9 cellular contexts compared by ENCODE assay signal in the genomic region with DNA sequence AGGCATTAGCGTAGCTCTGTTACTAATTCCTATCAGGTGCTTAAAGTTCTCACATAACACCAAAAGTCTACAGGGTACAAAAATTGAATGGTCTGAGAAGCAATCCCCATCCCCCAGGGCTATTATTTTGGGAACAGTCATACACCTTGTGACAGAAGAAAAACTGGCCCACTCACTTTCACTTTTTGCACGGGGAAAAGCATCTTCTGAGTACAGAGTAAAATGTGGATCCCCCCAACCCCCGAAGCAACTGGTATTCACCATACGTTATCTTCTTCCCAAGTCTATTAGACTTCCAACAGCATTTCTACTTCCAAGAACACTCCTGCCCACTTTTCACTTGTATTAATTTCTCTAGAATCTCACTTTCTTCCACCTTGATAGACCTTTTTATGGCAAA. TPM values are rescaled to one million over a fixed set of nuclear protein-coding genes. Genes with fewer than 3 reads are reported as not detected.
DNase-seq lines count a peak whose midpoint lies in the region; ATAC-seq and TF ChIP-seq lines count a peak whose summit lies in the region.
"Had no signal": no experiment of that assay in that cellular context is flagged by ENCODE, and none has a peak within 500 bp of the region (broad histone marks: within the 10 kb centered on the region; RNA-seq: fewer than 3 reads in every experiment).

No MANE protein-coding gene starts in this region.

- no peak overlapping the region for H2AK5ac ChIP-seq in neuronal stem cell (ENCODE audit: low read depth, low read length)

- no peak overlapping the region for H2AFZ ChIP-seq in neuronal stem cell (ENCODE audit: low read length)

- no peak overlapping the region for H2BK5ac ChIP-seq in neuronal stem cell (ENCODE audit: low read length)

- no peaks in the 10 kb centered on the region for H3K9me3 ChIP-seq in CD8-positive, alpha-beta memory T cell (ENCODE audit: low read length)
- no peaks in the 10 kb centered on the region for H3K9me3 ChIP-seq in neuronal stem cell (replicated peaks in 1 of 2; ENCODE audit: control insufficient read depth in 2 of 2, insufficient read depth in 1 of 2, low read depth in 1 of 2, low read length in 2 of 2)
- no peaks in the 10 kb centered on the region for H3K9me3 ChIP-seq in lower lobe of right lung

- H3K4me1 ChIP-seq in CD8-positive, alpha-beta memory T cell (ENCODE audit: insufficient read depth, low read length) = peaks cover 13% of the 10 kb centered on the region
- H3K4me1 ChIP-seq in neuronal stem cell (ENCODE audit: control insufficient read depth in 2 of 2, insufficient read depth in 1 of 2, low read depth in 1 of 2, low read length in 2 of 2) (no peaks in the 10 kb centered on the region), lower lobe of right lung (peaks cover 29% of the 10 kb centered on the region)

- peak overlapping the region; percentile 35 to 85 (median 70) for H3K4me3 Mint-ChIP-seq in CD8-positive, alpha-beta memory T cell
- H3K4me3 Mint-ChIP-seq in activated naive CD8-positive, alpha-beta T cell treated with anti-CD3 and anti-CD28 coated beads, Interleukin-2, amount 50 U/mL, for 24 hours = peak overlapping the region; percentile 76
- H3K4me3 Mint-ChIP-seq in natural killer cell treated with Interleukin-12 subunit alpha and Interleukin-12 subunit beta and Interleukin-15 and Interleukin-18, amount 100 ng/mL, for 72 hours = peak overlapping the region; percentile 74

- peak overlapping the region; percentile 0 for H3K27ac ChIP-seq in CD8-positive, alpha-beta memory T cell (ENCODE audit: low read depth, low read length)
- H3K27ac ChIP-seq in neuronal stem cell (replicated peaks; ENCODE audit: low read length) (no peak overlapping the region), lower lobe of right lung (no peak overlapping the region)

- no peak overlapping the region for H2BK120ac ChIP-seq in neuronal stem cell (ENCODE audit: low read depth, low read length)

- no peak overlapping the region for H3K18ac ChIP-seq in neuronal stem cell (ENCODE audit: low read length)

- TF ChIP-seq CTCF in lower lobe of right lung (IDR thresholded peaks at IDR 0.05) = no peak

- H3K27me3 ChIP-seq in CD8-positive, alpha-beta memory T cell (ENCODE audit: insufficient read depth, low read length, poor library complexity, severe bottlenecking) = no peaks in the 10 kb centered on the region
- H3K27me3 ChIP-seq in neuronal stem cell (ENCODE audit: control insufficient read depth in 3 of 3, insufficient read depth in 3 of 3, low read depth in 1 of 3, low read length in 3 of 3) (no peaks in the 10 kb centered on the region), lower lobe of right lung (ENCODE audit: low read depth) (no peaks in the 10 kb centered on the region)

- no CpG with 5 or more reads among the region's 4 CpGs for WGBS in neuronal stem cell (ENCODE audit: extremely low coverage in 2 of 2, insufficient read length in 2 of 2, insufficient replicate concordance in 1 of 2), 2 donors

- peaks cover 44 to 52% (median 49%) of the 10 kb centered on the region in 3 donors for H3K4me1 Mint-ChIP-seq in CD8-positive, alpha-beta memory T cell
- peaks cover 81% of the 10 kb centered on the region for H3K4me1 Mint-ChIP-seq in activated naive CD8-positive, alpha-beta T cell treated with anti-CD3 and anti-CD28 coated beads, Interleukin-2, amount 50 U/mL, for 24 hours
- peaks cover 41 to 44% of the 10 kb centered on the region in 2 donors for H3K4me1 Mint-ChIP-seq in natural killer cell treated with Interleukin-12 subunit alpha and Interleukin-12 subunit beta and Interleukin-15 and Interleukin-18, amount 100 ng/mL, for 72 hours (ENCODE audit: low read depth in 2 of 2)

- H3K4me3 ChIP-seq in CD8-positive, alpha-beta memory T cell (ENCODE audit: low read length) = no peak overlapping the region
- H3K4me3 ChIP-seq in neuronal stem cell (ENCODE audit: low read length in 2 of 2) (no peak overlapping the region), lower lobe of right lung (no peak overlapping the region)

- peaks cover 19% of the 10 kb centered on the region for H3K36me3 ChIP-seq in CD8-positive, alpha-beta memory T cell (ENCODE audit: insufficient read depth, low read length)
- H3K36me3 ChIP-seq in neuronal stem cell (replicated peaks in 1 of 2; ENCODE audit: control insufficient read depth in 2 of 2, insufficient read depth in 2 of 2, low read length in 2 of 2) (peaks cover 12 to 22% of the 10 kb centered on the region in 2 donors), lower lobe of right lung (peaks cover 35% of the 10 kb centered on the region)

- no peak overlapping the region for H3K9ac ChIP-seq in neuronal stem cell (ENCODE audit: low read depth, low read length, poor library complexity)

- peaks cover 8% of the 10 kb centered on the region for H3K79me1 ChIP-seq in neuronal stem cell (ENCODE audit: low read depth, low read length)

- H3K4ac ChIP-seq in neuronal stem cell (ENCODE audit: low read length) = no peak overlapping the region

- no peak overlapping the region for H4K91ac ChIP-seq in neuronal stem cell (ENCODE audit: low read depth, low read length, poor library complexity)

- ATAC-seq in HG02884 (IDR thresholded peaks at IDR 0.05; ENCODE audit: unreplicated experiment) (peak; percentile 14), lower lobe of right lung (no peak)
- ATAC-seq in activated naive CD8-positive, alpha-beta T cell treated with anti-CD3 and anti-CD28 coated beads, Interleukin-2, amount 50 U/mL, for 24 hours = no peak
- ATAC-seq in natural killer cell treated with Interleukin-12 subunit alpha and Interleukin-12 subunit beta and Interleukin-15 and Interleukin-18, amount 100 ng/mL, for 72 hours = no peak

- H4K8ac ChIP-seq in neuronal stem cell (ENCODE audit: low read depth, low read length) = no peak overlapping the region

- H2BK15ac ChIP-seq in neuronal stem cell (ENCODE audit: low read length) = no peak overlapping the region

- peaks cover 0 to 29% (median 5%) of the 10 kb centered on the region in 3 donors for H3K36me3 Mint-ChIP-seq in CD8-positive, alpha-beta memory T cell
- H3K36me3 Mint-ChIP-seq in activated naive CD8-positive, alpha-beta T cell treated with anti-CD3 and anti-CD28 coated beads, Interleukin-2, amount 50 U/mL, for 24 hours (ENCODE audit: low read depth) = peaks cover 24% of the 10 kb centered on the region
- no peaks in the 10 kb centered on the region for H3K36me3 Mint-ChIP-seq in natural killer cell treated with Interleukin-12 subunit alpha and Interleukin-12 subunit beta and Interleukin-15 and Interleukin-18, amount 100 ng/mL, for 72 hours

- no peak overlapping the region for H3K4me2 ChIP-seq in neuronal stem cell (ENCODE audit: insufficient read depth, low read length, poor library complexity, severe bottlenecking)

- no peaks in the 10 kb centered on the region for H3K9me3 Mint-ChIP-seq in CD8-positive, alpha-beta memory T cell
- no peaks in the 10 kb centered on the region for H3K9me3 Mint-ChIP-seq in activated naive CD8-positive, alpha-beta T cell treated with anti-CD3 and anti-CD28 coated beads, Interleukin-2, amount 50 U/mL, for 24 hours
- H3K9me3 Mint-ChIP-seq in natural killer cell treated with Interleukin-12 subunit alpha and Interleukin-12 subunit beta and Interleukin-15 and Interleukin-18, amount 100 ng/mL, for 72 hours = no peaks in the 10 kb centered on the region

- peak overlapping the region; percentile 79 to 98 (median 93) for H3K27ac Mint-ChIP-seq in CD8-positive, alpha-beta memory T cell
- H3K27ac Mint-ChIP-seq in activated naive CD8-positive, alpha-beta T cell treated with anti-CD3 and anti-CD28 coated beads, Interleukin-2, amount 50 U/mL, for 24 hours = peak overlapping the region; percentile 97
- peak overlapping the region; percentile 82 to 83 for H3K27ac Mint-ChIP-seq in natural killer cell treated with Interleukin-12 subunit alpha and Interleukin-12 subunit beta and Interleukin-15 and Interleukin-18, amount 100 ng/mL, for 72 hours

- H2BK12ac ChIP-seq in neuronal stem cell (ENCODE audit: low read length) = no peak overlapping the region

- CTCF ChIA-PET in CD8-positive, alpha-beta memory T cell (lab: Charles Lee) = interaction anchor here (1.0 to 1.7 kb wide), 4 partner anchors 9 to 136 kb away, joined by 3 to 6 read pairs (median 4); a partner anchor contains a TSS

- DNase-seq in CD8-positive, alpha-beta memory T cell = no peak
- no peak for DNase-seq in activated naive CD8-positive, alpha-beta T cell treated with anti-CD3 and anti-CD28 coated beads, Interleukin-2, amount 50 U/mL, for 24 hours
- no peak for DNase-seq in natural killer cell treated with Interleukin-12 subunit alpha and Interleukin-12 subunit beta and Interleukin-15 and Interleukin-18, amount 100 ng/mL, for 72 hours (ENCODE audit: low spot score)
- no peak for DNase-seq in germinal center (ENCODE audit: low spot score)
- no peak for DNase-seq in neuronal stem cell (ENCODE audit: low spot score)
- DNase-seq in lower lobe of right lung = no peak
- DNase-seq in NCI-H82 treated with DMSO at 0.1 percent for 48 hours (lab: John Stamatoyannopoulos, UW; ENCODE audit: unreplicated experiment) = no peak
- DNase-seq: NCI-H446 treated with DMSO at 0.1 percent for 48 hours had no signal

- no peak overlapping the region for H3K14ac ChIP-seq in neuronal stem cell (ENCODE audit: low read length)

- intact Hi-C loops in lower lobe of right lung (cut with DNase I) = no loop called here

- POLR2A ChIA-PET in CD8-positive, alpha-beta memory T cell (lab: Charles Lee) = interaction anchor here (1.0 to 2.0 kb wide), 2 partner anchors 21 to 40 kb away, joined by 4 to 6 read pairs; a partner anchor contains a TSS

- peaks cover 0 to 1% of the 10 kb centered on the region in 2 donors for H3K27me3 Mint-ChIP-seq in CD8-positive, alpha-beta memory T cell
- no peaks in the 10 kb centered on the region for H3K27me3 Mint-ChIP-seq in activated naive CD8-positive, alpha-beta T cell treated with anti-CD3 and anti-CD28 coated beads, Interleukin-2, amount 50 U/mL, for 24 hours
- H3K27me3 Mint-ChIP-seq in natural killer cell treated with Interleukin-12 subunit alpha and Interleukin-12 subunit beta and Interleukin-15 and Interleukin-18, amount 100 ng/mL, for 72 hours = no peaks in the 10 kb centered on the region

- no peak overlapping the region for H3K23ac ChIP-seq in neuronal stem cell (ENCODE audit: low read depth, low read length, poor library complexity)

RNA-seq across cellular contexts. Expression of a gene that starts 11.8 kb away (rescaled TPM):
- total RNA-seq in CD8-positive, alpha-beta memory T cell = 10 to 100 TPM; 73.2 to 75.1 TPM
- polyA plus RNA-seq in CD8-positive, alpha-beta memory T cell = 17.6 TPM
- 100 to 1,000 TPM in 1 of 2 donors, 10 to 100 TPM in 1; 77.3 to 111 TPM for total RNA-seq in natural killer cell treated with Interleukin-12 subunit alpha and Interleukin-12 subunit beta and Interleukin-15 and Interleukin-18, amount 100 ng/mL, for 72 hours
- 32.9 TPM for polyA plus RNA-seq in neuronal stem cell (2013, experiment 1 of 2)
- 31.7 TPM for polyA plus RNA-seq in neuronal stem cell (2013, experiment 2 of 2)
- total RNA-seq in lower lobe of right lung = 68.6 TPM

RNA-seq across cellular contexts. Expression of a gene that starts 12.1 kb away (rescaled TPM):
- 100 to 1,000 TPM; 101 to 102 TPM for total RNA-seq in CD8-positive, alpha-beta memory T cell
- polyA plus RNA-seq in CD8-positive, alpha-beta memory T cell = 123 TPM
- 10 to 100 TPM; 76.4 to 82.8 TPM for total RNA-seq in natural killer cell treated with Interleukin-12 subunit alpha and Interleukin-12 subunit beta and Interleukin-15 and Interleukin-18, amount 100 ng/mL, for 72 hours
- 45.9 TPM for polyA plus RNA-seq in neuronal stem cell (2013, experiment 1 of 2)
- 45.2 TPM for polyA plus RNA-seq in neuronal stem cell (2013, experiment 2 of 2)
- 38.3 TPM for total RNA-seq in lower lobe of right lung

RNA-seq across cellular contexts. Expression of a gene that starts 21.5 kb away (rescaled TPM):
- total RNA-seq in CD8-positive, alpha-beta memory T cell = 10 to 100 TPM; 38.5 to 40.4 TPM
- polyA plus RNA-seq in CD8-positive, alpha-beta memory T cell = 108 TPM
- 10 to 100 TPM; 32.3 to 35.2 TPM for total RNA-seq in natural killer cell treated with Interleukin-12 subunit alpha and Interleukin-12 subunit beta and Interleukin-15 and Interleukin-18, amount 100 ng/mL, for 72 hours
- polyA plus RNA-seq in neuronal stem cell (2013, experiment 1 of 2) = 31.0 TPM
- 31.4 TPM for polyA plus RNA-seq in neuronal stem cell (2013, experiment 2 of 2)
- 32.1 TPM for total RNA-seq in lower lobe of right lung

RNA-seq across cellular contexts. Expression of a gene that starts 39.7 kb away (rescaled TPM):
- total RNA-seq in CD8-positive, alpha-beta memory T cell = 100 to 1,000 TPM; 119 to 126 TPM
- polyA plus RNA-seq in CD8-positive, alpha-beta memory T cell = 15.5 TPM
- total RNA-seq in natural killer cell treated with Interleukin-12 subunit alpha and Interleukin-12 subunit beta and Interleukin-15 and Interleukin-18, amount 100 ng/mL, for 72 hours = 100 to 1,000 TPM in 1 of 2 donors, 10 to 100 TPM in 1; 53.0 to 140 TPM
- polyA plus RNA-seq in neuronal stem cell (2013, experiment 1 of 2) = 9.2 TPM
- polyA plus RNA-seq in neuronal stem cell (2013, experiment 2 of 2) = 9.1 TPM
- total RNA-seq in lower lobe of right lung = 41.5 TPM

RNA-seq across cellular contexts. Expression of a gene that starts 44.1 kb away (rescaled TPM):
- 100 to 1,000 TPM; 147 to 152 TPM for total RNA-seq in CD8-positive, alpha-beta memory T cell
- polyA plus RNA-seq in CD8-positive, alpha-beta memory T cell = 39.0 TPM
- 100 to 1,000 TPM in 1 of 2 donors, 10 to 100 TPM in 1; 94.1 to 202 TPM for total RNA-seq in natural killer cell treated with Interleukin-12 subunit alpha and Interleukin-12 subunit beta and Interleukin-15 and Interleukin-18, amount 100 ng/mL, for 72 hours
- polyA plus RNA-seq in neuronal stem cell (2013, experiment 1 of 2) = 46.4 TPM
- 44.0 TPM for polyA plus RNA-seq in neuronal stem cell (2013, experiment 2 of 2)
- 66.8 TPM for total RNA-seq in lower lobe of right lung
